In genomic region chr11:118953265-118953664, GRCh38 we compare ENCODE assay signal across 13 cellular contexts. TPM values are rescaled to one million over a fixed set of nuclear protein-coding genes. Genes with fewer than 3 reads are reported as not detected.
DNase-seq lines count a peak whose midpoint lies in the region; ATAC-seq, FAIRE-seq and TF ChIP-seq lines count a peak whose summit lies in the region.
"Had no signal": no experiment of that assay in that cellular context is flagged by ENCODE, and none has a peak within 500 bp of the region (broad histone marks: within the 10 kb centered on the region; RNA-seq: fewer than 3 reads in every experiment).

No MANE protein-coding gene starts in this region.

- peaks cover 3% of the 10 kb centered on the region for H3K27me3 ChIP-seq in suprapubic skin
- H3K27me3 ChIP-seq: MG63 had no signal

- H3K27ac ChIP-seq in suprapubic skin, result no peak overlapping the region

- no peak overlapping the region for H3K4me3 Mint-ChIP-seq in HFFc6
- H3K4me3 Mint-ChIP-seq: activated T-helper 1 cell treated with anti-CD3 and anti-CD28 coated beads, Interleukin-12 subunit alpha, Interleukin-12 subunit beta, Interleukin-2, Interleukin-4 antibody, amounts not matched to agents 30 ng/mL and 10 ng/mL and 1 ng/mL, durations not matched to agents 14 hours and 24 hours and 36 hours had no signal

- in situ Hi-C loops in GM13977 (cut with MboI; ENCODE audit: low pct_unique_long_range_greater_than_20kb, low sequenced_read_pairs, unreplicated experiment), result no loop called here

- 0 out of 2 replicates have a peak, but pooled peaks cover 8% of the 10 kb centered on the region for H3K4me1 Mint-ChIP-seq in HFFc6 (ENCODE audit: low read depth)

- peak; percentile 43 for DNase-seq in HFFc6
- peak; percentile 81 for DNase-seq in NCI-H2196 (lab: John Stamatoyannopoulos, UW; ENCODE audit: unreplicated experiment)
- peak; percentile 87 for DNase-seq in cerebellar cortex (ENCODE audit: low spot score)
- DNase-seq in nucleus accumbens (lab: John Stamatoyannopoulos, UW), result peak in 52 of 56 donors; percentile 3 to 95 (median 72)
- no peak for DNase-seq in RCC 7860 (ENCODE audit: low spot score)
- DNase-seq in GM13977 (ENCODE audit: low spot score), result no peak
- no peak for DNase-seq in suprapubic skin (ENCODE audit: low spot score in 2 of 2)
- DNase-seq: kidney glomerular epithelial cell, MG63, T-helper 9 cell had no signal

- H3K36me3 ChIP-seq in suprapubic skin, result no peaks in the 10 kb centered on the region
- H3K36me3 ChIP-seq: MG63 had no signal

- H3K9me3 ChIP-seq in suprapubic skin, result no peaks in the 10 kb centered on the region
- H3K9me3 ChIP-seq: MG63 had no signal

- TF ChIP-seq POLR2A in suprapubic skin (IDR thresholded peaks at IDR 0.05), result no peak

- WGBS in suprapubic skin, result 72% methylated on average over 6 of the region's 6 CpGs

- no peak overlapping the region for H3K27ac Mint-ChIP-seq in HFFc6
- H3K27ac Mint-ChIP-seq: activated T-helper 1 cell treated with anti-CD3 and anti-CD28 coated beads, Interleukin-12 subunit alpha, Interleukin-12 subunit beta, Interleukin-2, Interleukin-4 antibody, amounts not matched to agents 30 ng/mL and 10 ng/mL and 1 ng/mL, durations not matched to agents 14 hours and 24 hours and 36 hours had no signal

- peaks cover 39% of the 10 kb centered on the region for H3K27me3 Mint-ChIP-seq in HFFc6 (ENCODE audit: insufficient read depth)

- no peak for FAIRE-seq in RCC 7860 (lab: Jason Lieb, UNC)

- no peaks in the 10 kb centered on the region for H3K36me3 Mint-ChIP-seq in HFFc6 (ENCODE audit: low read depth)

- no peak for ATAC-seq in activated CD4-positive, CD25-positive, alpha-beta regulatory T cell treated with anti-CD3 and anti-CD28 coated beads, Interleukin-2, amount 50 U/mL, for 24 hours
- ATAC-seq: sciatic nerve had no signal

- H3K9me3 Mint-ChIP-seq in HFFc6, result no peaks in the 10 kb centered on the region
- H3K9me3 Mint-ChIP-seq: activated T-helper 1 cell treated with anti-CD3 and anti-CD28 coated beads, Interleukin-12 subunit alpha, Interleukin-12 subunit beta, Interleukin-2, Interleukin-4 antibody, amounts not matched to agents 30 ng/mL and 10 ng/mL and 1 ng/mL, durations not matched to agents 14 hours and 24 hours and 36 hours had no signal

- H3K4me3 ChIP-seq in suprapubic skin, result no peak overlapping the region
- H3K4me3 ChIP-seq: MG63 had no signal

- TF ChIP-seq EP300 in suprapubic skin (IDR thresholded peaks at IDR 0.05), result no peak

- TF ChIP-seq CTCF in HFFc6 (IDR thresholded peaks at IDR 0.05) (no peak), GM13977 (IDR thresholded peaks at IDR 0.05; ENCODE audit: extremely low read depth, insufficient read depth, missing control alignments) (no peak), suprapubic skin (IDR thresholded peaks at IDR 0.05) (no peak)

- peaks cover 5% of the 10 kb centered on the region for H3K4me1 ChIP-seq in suprapubic skin

RNA-seq across cellular contexts. Expression of gene UPK2, which starts 2.8 kb away (rescaled TPM):
- under 1 TPM in 4 of 6 experiments, not detected in 2; 0.19 to 0.83 (median 0.29) TPM for total RNA-seq in HFFc6 (2021; fragmentation: NEBNext Ultra II Directional; extraction: Animal tissue kit (Norgen Biotek cat#: 25700))
- total RNA-seq in suprapubic skin, result not detected
- total RNA-seq: activated T-helper 1 cell treated with anti-CD3 and anti-CD28 coated beads, Interleukin-12 subunit alpha, Interleukin-12 subunit beta, Interleukin-2, Interleukin-4 antibody, amounts not matched to agents 30 ng/mL and 10 ng/mL and 1 ng/mL, durations not matched to agents 14 hours and 24 hours and 36 hours; sciatic nerve had no signal

RNA-seq across cellular contexts. Expression of gene FOXR1, which starts 18.3 kb away (rescaled TPM):
- not detected for total RNA-seq in HFFc6 (2021; fragmentation: NEBNext Ultra II Directional; extraction: Animal tissue kit (Norgen Biotek cat#: 25700))
- total RNA-seq in suprapubic skin, result not detected
- total RNA-seq: activated T-helper 1 cell treated with anti-CD3 and anti-CD28 coated beads, Interleukin-12 subunit alpha, Interleukin-12 subunit beta, Interleukin-2, Interleukin-4 antibody, amounts not matched to agents 30 ng/mL and 10 ng/mL and 1 ng/mL, durations not matched to agents 14 hours and 24 hours and 36 hours; sciatic nerve had no signal

RNA-seq across cellular contexts. Expression of gene BCL9L, which starts 27.5 kb away (rescaled TPM):
- total RNA-seq in HFFc6 (2021; fragmentation: NEBNext Ultra II Directional; extraction: Animal tissue kit (Norgen Biotek cat#: 25700)), result 100 to 1,000 TPM; 120 to 135 (median 127) TPM
- 10 to 100 TPM; 50.0 to 58.9 (median 56.3) TPM for total RNA-seq in suprapubic skin

RNA-seq across cellular contexts. Expression of gene CENATAC, which starts 44.7 kb away (rescaled TPM):
- 10 to 100 TPM; 15.5 to 19.1 (median 17.0) TPM for total RNA-seq in HFFc6 (2021; fragmentation: NEBNext Ultra II Directional; extraction: Animal tissue kit (Norgen Biotek cat#: 25700))
- 100 to 1,000 TPM in 1 of 4 donors, 10 to 100 TPM in 3; 26.0 to 136 (median 49.8) TPM for total RNA-seq in suprapubic skin

Comparison
In these comparisons a context has a peak if more than half of its experiments do, and no peak if none do; other contexts are left out.
1. DNase-seq: peak in HFFc6 (single experiment), NCI-H2196 (single experiment), cerebellar cortex (single experiment) and nucleus accumbens (52 of 56); none in RCC 7860 (single experiment), GM13977 (single experiment) and suprapubic skin (0 of 2).